Comparison of ENCODE assay signal across 20 cellular contexts in the genomic region with DNA sequence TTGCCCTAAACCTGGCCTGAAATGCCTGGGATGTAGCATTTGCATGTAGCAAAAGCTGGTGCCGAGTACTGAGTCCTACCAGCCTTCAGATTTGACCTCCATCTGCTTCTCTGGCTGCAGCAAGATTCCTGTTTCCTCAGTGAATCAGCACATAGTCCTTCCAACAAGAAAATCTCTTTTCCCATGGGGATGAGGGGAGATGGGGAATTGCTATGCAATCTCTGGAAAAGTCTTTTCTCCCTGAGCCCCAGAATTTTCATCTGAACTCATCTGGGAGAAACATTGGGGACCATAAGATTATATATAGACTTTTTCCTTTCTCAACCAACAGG.
"Had no signal": no experiment of that assay in that cellular context is flagged by ENCODE, and none has a peak within 500 bp of the region (broad histone marks: within the 10 kb centered on the region; RNA-seq: fewer than 3 reads in every experiment).

No MANE protein-coding gene starts in this region.

- H3K9me3 Mint-ChIP-seq: activated naive CD8-positive, alpha-beta T cell treated with anti-CD3 and anti-CD28 coated beads, Interleukin-2, amount 10 ng/mL, durations not matched to agents 7 days and 5 days; activated T-helper 1 cell treated with anti-CD3 and anti-CD28 coated beads, Interleukin-12 subunit alpha, Interleukin-12 subunit beta, Interleukin-2, Interleukin-4 antibody, amounts not matched to agents 30 ng/mL and 10 ng/mL and 1 ng/mL, durations not matched to agents 14 hours and 24 hours and 36 hours; endodermal cell; stimulated activated memory B cell treated with anti-CD40 and anti-IgM and Interleukin-4, amounts not matched to agents 10 μg/mL and 1 μg/mL and 100 μg/mL, for 72 hours; T-cell had no signal

- H3K4me1 ChIP-seq: pancreas, sigmoid colon, vagina had no signal

- H3K27me3 Mint-ChIP-seq: activated naive CD8-positive, alpha-beta T cell treated with anti-CD3 and anti-CD28 coated beads, Interleukin-2, amount 10 ng/mL, durations not matched to agents 7 days and 5 days; stimulated activated memory B cell treated with anti-CD40 and anti-IgM and Interleukin-4, amounts not matched to agents 10 μg/mL and 1 μg/mL and 100 μg/mL, for 72 hours; T-cell had no signal

- H3K4me3 ChIP-seq: pancreas, sigmoid colon, tibial nerve, vagina had no signal

- H3K4me3 Mint-ChIP-seq: activated naive CD8-positive, alpha-beta T cell treated with anti-CD3 and anti-CD28 coated beads, Interleukin-2, amount 10 ng/mL, durations not matched to agents 7 days and 5 days; activated T-helper 1 cell treated with anti-CD3 and anti-CD28 coated beads, Interleukin-12 subunit alpha, Interleukin-12 subunit beta, Interleukin-2, Interleukin-4 antibody, amounts not matched to agents 30 ng/mL and 10 ng/mL and 1 ng/mL, durations not matched to agents 14 hours and 24 hours and 36 hours; endodermal cell; stimulated activated memory B cell treated with anti-CD40 and anti-IgM and Interleukin-4, amounts not matched to agents 10 μg/mL and 1 μg/mL and 100 μg/mL, for 72 hours; T-cell had no signal

- H3K36me3 ChIP-seq: brain microvascular endothelial cell, pancreas had no signal

- H3K27ac ChIP-seq: brain microvascular endothelial cell, pancreas, sigmoid colon, tibial nerve, vagina had no signal

- H3K27me3 ChIP-seq: brain microvascular endothelial cell, pancreas, sigmoid colon, tibial nerve, vagina had no signal

- H3K9me3 ChIP-seq: pancreas, sigmoid colon, tibial nerve, vagina had no signal

- DNase-seq: activated CD4-positive, alpha-beta T cell treated with anti-CD3 and anti-CD28 coated beads, Interleukin-2, amount 50 U/mL, for 1 hour; activated CD8-positive, alpha-beta memory T cell treated with anti-CD3 and anti-CD28 coated beads for 24 hours; activated naive CD4-positive, alpha-beta T cell; activated naive CD8-positive, alpha-beta T cell treated with anti-CD3 and anti-CD28 coated beads, Interleukin-2, amount 10 ng/mL, durations not matched to agents 7 days and 5 days; anterior cingulate cortex; brain microvascular endothelial cell; cerebellar nuclear complex; endodermal cell; kidney glomerular epithelial cell; mesendoderm; pancreas; sigmoid colon; stimulated activated CD4-positive, alpha-beta T cell treated with anti-CD3 and anti-CD28 coated beads, Interleukin-12 subunit alpha, Interleukin-12 subunit beta, amount 100 ng/mL, for 4 hours; T-cell; T-helper 9 cell had no signal

- ATAC-seq: activated CD4-positive, CD25-positive, alpha-beta regulatory T cell treated with anti-CD3 and anti-CD28 coated beads, Interleukin-2, amount 50 U/mL, for 24 hours; stimulated activated memory B cell treated with anti-CD40 and anti-IgM and Interleukin-4, amounts not matched to agents 10 μg/mL and 1 μg/mL and 100 μg/mL, for 72 hours; T-cell had no signal

- H3K27ac Mint-ChIP-seq: activated naive CD8-positive, alpha-beta T cell treated with anti-CD3 and anti-CD28 coated beads, Interleukin-2, amount 10 ng/mL, durations not matched to agents 7 days and 5 days; activated T-helper 1 cell treated with anti-CD3 and anti-CD28 coated beads, Interleukin-12 subunit alpha, Interleukin-12 subunit beta, Interleukin-2, Interleukin-4 antibody, amounts not matched to agents 30 ng/mL and 10 ng/mL and 1 ng/mL, durations not matched to agents 14 hours and 24 hours and 36 hours; endodermal cell; stimulated activated memory B cell treated with anti-CD40 and anti-IgM and Interleukin-4, amounts not matched to agents 10 μg/mL and 1 μg/mL and 100 μg/mL, for 72 hours; T-cell had no signal
